8 cellular contexts compared by ENCODE assay signal in genomic region chr1:212557739-212558664, GRCh38. TPM values are rescaled to one million over a fixed set of nuclear protein-coding genes. Genes with fewer than 3 reads are reported as not detected.
DNase-seq lines count a peak whose midpoint lies in the region; ATAC-seq, FAIRE-seq and TF ChIP-seq lines count a peak whose summit lies in the region.

No MANE protein-coding gene starts in this region.

- ATAC-seq in GM21529 (IDR thresholded peaks at IDR 0.05; ENCODE audit: unreplicated experiment) (peak; percentile 38), K562 (peak; percentile 88)

- TF ChIP-seq POLR2A in K562 (conservative IDR thresholded peaks at IDR 0.05): no peak

- H3K4me1 ChIP-seq in K562 (replicated peaks in 1 of 2; ENCODE audit: control insufficient read depth in 2 of 2, insufficient read depth in 2 of 2, low read length in 2 of 2) (peaks cover 14 to 16% of the 10 kb centered on the region in 2 experiments), iPS-18a (ENCODE audit: control insufficient read depth, low read depth, low read length) (peaks cover 12% of the 10 kb centered on the region), skeletal muscle tissue (ENCODE audit: control insufficient read depth in 3 of 3, insufficient read depth in 3 of 3, low read length in 3 of 3) (peaks cover 10 to 17% (median 12%) of the 10 kb centered on the region in 3 donors)

- intact Hi-C loops in K562 (cut with micrococcal nuclease): loop anchor here (2.0 to 5.0 kb wide), 2 partner anchors 51 to 71 kb away; partner anchors contain the start of gene ATF3

- H3K27me3 ChIP-seq in K562 (ENCODE audit: control insufficient read depth in 2 of 2, insufficient read depth in 2 of 2, low read length in 2 of 2) (no peaks in the 10 kb centered on the region), iPS-18a (ENCODE audit: control insufficient read depth, insufficient read depth, low read length) (peaks cover 18% of the 10 kb centered on the region), skeletal muscle tissue (ENCODE audit: control insufficient read depth in 3 of 3, insufficient read depth in 3 of 3, low read length in 3 of 3) (no peaks in the 10 kb centered on the region)

- CTCF ChIA-PET in K562 (lab: Yijun Ruan, JAX; ENCODE audit: low intra/inter-chr PET ratio): no interaction called here

- H3K9me1 ChIP-seq in K562 (ENCODE audit: control insufficient read depth, insufficient read depth, low read length): no peaks in the 10 kb centered on the region

- BruUV-seq in K562 (replicated peaks; lab: Mats Ljungman, UMichigan): no TSS peak

- TF ChIP-seq RAD21 in K562 (CRISPR knock-in tag; conservative IDR thresholded peaks at IDR 0.05 in 1 of 2, IDR thresholded peaks at IDR 0.05 in 1 of 2): no peak

- H3K79me2 ChIP-seq in K562 (ENCODE audit: control insufficient read depth, insufficient read depth, low read length): no peaks in the 10 kb centered on the region; the same call in 2 of the 3 replicates

- WGBS in K562 (ENCODE audit: insufficient coverage, low coverage, missing lambda C conversion rate): 10% methylated on average over 45 of the region's 45 CpGs

- peak overlapping the region; percentile 100 for H2AFZ ChIP-seq in K562 (ENCODE audit: low read depth, low read length)

- POLR2A ChIA-PET in K562 (lab: Yijun Ruan, JAX): interaction anchor here (0.6 to 2.4 kb wide), 17 partner anchors 9 to 73 kb away, joined by 3 to 19 read pairs (median 4); partner anchors contain the start of gene ATF3

- no peak for FAIRE-seq in K562 (lab: Jason Lieb, UNC)

- TF ChIP-seq CTCF in K562 (IDR thresholded peaks at IDR 0.05 in 2 of 3, conservative IDR thresholded peaks at IDR 0.05 in 1 of 3; ENCODE audit: insufficient read depth in 2 of 3, low read depth in 1 of 3, low read length in 3 of 3): no peak

- peak overlapping the region; percentile 95 for H3K4me2 ChIP-seq in K562 (ENCODE audit: insufficient read depth, low read length)

- H3K36me3 ChIP-seq in K562 (ENCODE audit: control insufficient read depth, insufficient read depth, low read length) (no peaks in the 10 kb centered on the region), iPS-18a (ENCODE audit: control insufficient read depth, low read depth, low read length) (no peaks in the 10 kb centered on the region), skeletal muscle tissue (ENCODE audit: control insufficient read depth in 3 of 3, insufficient read depth in 3 of 3, low read length in 3 of 3) (no peaks in the 10 kb centered on the region)

- DNase-seq in Daoy (ENCODE audit: low read depth) (peak; percentile 26), K562 (ENCODE audit: extremely low read depth in 1 of 4, low spot score in 3 of 4) (peak; percentile 82 to 90 (median 87)), NCI-H2171 (lab: John Stamatoyannopoulos, UW) (no peak), NCI-H1694 (lab: John Stamatoyannopoulos, UW) (no peak)
- DNase-seq in Jurkat, Clone E6-1 (ENCODE audit: low read depth, low spot score): no peak

- H3K9me3 ChIP-seq in K562 (replicated peaks; ENCODE audit: control insufficient read depth, insufficient read depth, low read depth, low read length) (no peaks in the 10 kb centered on the region), iPS-18a (ENCODE audit: control insufficient read depth, low read depth, low read length) (no peaks in the 10 kb centered on the region), skeletal muscle tissue (ENCODE audit: control insufficient read depth in 3 of 3, low read length in 3 of 3) (no peaks in the 10 kb centered on the region)

- H3K27ac ChIP-seq in K562 (ENCODE audit: extremely low read depth, low read depth, low read length): peak overlapping the region; percentile 97
- no peak overlapping the region for H3K27ac ChIP-seq in iPS-18a (ENCODE audit: low read length)
- peak overlapping the region; percentile 91 for H3K27ac ChIP-seq in skeletal muscle tissue (ENCODE audit: low read depth, low read length)

- H4K20me1 ChIP-seq in K562 (replicated peaks; ENCODE audit: control insufficient read depth, insufficient read depth, low read length): no peaks in the 10 kb centered on the region

- no peak for TF ChIP-seq EP300 in K562 (IDR thresholded peaks at IDR 0.05; ENCODE audit: low read length)

- in situ Hi-C loops in K562 (cut with MboI): no loop called here

- peak overlapping the region; percentile 63 for H3K4me3 ChIP-seq in Jurkat, Clone E6-1 (ENCODE audit: low read length)
- H3K4me3 ChIP-seq in K562: peak overlapping the region; percentile 54
- peak overlapping the region; percentile 64 for H3K4me3 ChIP-seq in iPS-18a (ENCODE audit: low read length)
- H3K4me3 ChIP-seq in skeletal muscle tissue (ENCODE audit: low read length in 3 of 3): peak overlapping the region; percentile 70 to 80 (median 73)

- H3K9ac ChIP-seq in K562 (ENCODE audit: insufficient read depth in 1 of 2, low read depth in 2 of 2, low read length in 2 of 2): peak overlapping the region; percentile 90 to 92
- H3K9ac ChIP-seq in iPS-18a (ENCODE audit: low read length): peak overlapping the region; percentile 55
- peak overlapping the region; percentile 85 to 93 (median 86) for H3K9ac ChIP-seq in skeletal muscle tissue (ENCODE audit: low read depth in 1 of 3, low read length in 3 of 3)

TF ChIP-seq in K562, 482 proteins besides CTCF, POLR2A, EP300 and RAD21 (continues in another document):
- TF ChIP-seq RNF219 (CRISPR knock-in tag; IDR thresholded peaks at IDR 0.05): no peak
- TF ChIP-seq ZNF124 (CRISPR knock-in tag; IDR thresholded peaks at IDR 0.05): no peak
- TF ChIP-seq TCF7 (IDR thresholded peaks at IDR 0.05; ENCODE audit: borderline replicate concordance): no peak
- 0 out of 2 replicates have a peak, but pooled peaks have one; percentile 57 for TF ChIP-seq MITF (IDR thresholded peaks at IDR 0.05)
- TF ChIP-seq MYNN (IDR thresholded peaks at IDR 0.05): peak; percentile 32; the same call in 1 of the 2 replicates
- TF ChIP-seq MYNN (CRISPR knock-in tag; IDR thresholded peaks at IDR 0.05): no peak
- TF ChIP-seq SREBF1 (IDR thresholded peaks at IDR 0.05; ENCODE audit: borderline replicate concordance, low read depth, low read length): no peak
- TF ChIP-seq, protein P1, sequence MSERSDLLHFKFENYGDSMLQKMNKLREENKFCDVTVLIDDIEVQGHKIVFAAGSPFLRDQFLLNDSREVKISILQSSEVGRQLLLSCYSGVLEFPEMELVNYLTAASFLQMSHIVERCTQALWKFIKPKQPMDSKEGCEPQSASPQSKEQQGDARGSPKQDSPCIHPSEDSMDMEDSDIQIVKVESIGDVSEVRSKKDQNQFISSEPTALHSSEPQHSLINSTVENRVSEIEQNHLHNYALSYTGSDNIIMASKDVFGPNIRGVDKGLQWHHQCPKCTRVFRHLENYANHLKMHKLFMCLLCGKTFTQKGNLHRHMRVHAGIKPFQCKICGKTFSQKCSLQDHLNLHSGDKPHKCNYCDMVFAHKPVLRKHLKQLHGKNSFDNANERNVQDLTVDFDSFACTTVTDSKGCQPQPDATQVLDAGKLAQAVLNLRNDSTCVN (CRISPR knock-in tag; IDR thresholded peaks at IDR 0.05): no peak

RNA-seq across cellular contexts. Expression of gene ATF3, which starts 50.6 kb away (rescaled TPM):
- 17.8 and 37.4 TPM in 2 replicates for total RNA-seq in Daoy (2014; rRNA removed; shearing (Covaris generic))
- 8.6 TPM for polyA plus RNA-seq in Jurkat, Clone E6-1 (2012; ENCODE audit: insufficient read depth, insufficient read length)
- total RNA-seq in K562 (2011; cell fraction: chromatin; rRNA removed; ENCODE audit: low replicate concordance): 31.4 and 31.5 TPM in 2 replicates
- total RNA-seq in K562 (2011; cell fraction: nucleolus; rRNA removed): 21.5 and 24.3 TPM in 2 replicates
- total RNA-seq in K562 (2011; cell fraction: nucleoplasm; rRNA removed): 32.1 and 39.3 TPM in 2 replicates
- total RNA-seq in K562 (2014; rRNA removed): 17.2 and 19.8 TPM in 2 replicates
- 25.9 and 32.7 TPM in 2 replicates for total RNA-seq in K562 (2014; rRNA removed; fragmentation: Illumina TruSeq; extraction: Trizol)
- total RNA-seq in K562 (2015; rRNA removed; fragmentation: Illumina TruSeq; extraction: Trizol): 2.9 and 3.5 TPM in 2 replicates
- total RNA-seq in K562 (2021): 21.8 and 27.6 TPM in 2 replicates
- polyA plus RNA-seq in K562 (2011; rRNA removed): 12.0 and 13.2 TPM in 2 replicates
- 5.6 and 9.8 TPM in 2 replicates for polyA plus RNA-seq in K562 (2011; cell fraction: cytosol; rRNA removed)
- 15.2 and 16.0 TPM in 2 replicates for polyA plus RNA-seq in K562 (2011; cell fraction: nucleus; rRNA removed)
- polyA plus RNA-seq in K562 (2012): 10.8 and 39.2 TPM in 2 replicates
- 27.6 and 32.0 TPM in 2 replicates for polyA plus RNA-seq in K562 (2014; fragmentation: Illumina TruSeq; extraction: Trizol)
- 1 to 10 TPM; 6.1 to 6.8 TPM for polyA plus RNA-seq in K562 (2014; fragmentation: Nextera tagmentation; extraction: Ambion mirVana)
- 26.2 and 28.2 TPM in 2 replicates for polyA plus RNA-seq in K562 (2014; rRNA removed)
- 12.2 and 14.3 TPM in 2 replicates for polyA minus RNA-seq in K562 (2011; rRNA and poly(A)+ RNA removed)
- 4.9 and 7.1 TPM in 2 replicates for polyA minus RNA-seq in K562 (2011; cell fraction: cytosol; rRNA and poly(A)+ RNA removed)
- 14.4 and 22.3 TPM in 2 replicates for polyA minus RNA-seq in K562 (2011; cell fraction: nucleus; rRNA and poly(A)+ RNA removed)
- total RNA-seq in skeletal muscle tissue: 4.7 TPM

Comparison
In these comparisons a context has a peak if more than half of its experiments do, and no peak if none do; other contexts are left out.
1. DNase-seq: peak in Daoy (single experiment) and K562 (4 of 4); none in Jurkat, Clone E6-1 (single experiment), NCI-H2171 (single experiment) and NCI-H1694 (single experiment).
2. Peak in every context shown above with its lines, with median percentiles within 50 percentile points of each other: H3K4me3 ChIP-seq and H3K9ac ChIP-seq.